In genomic region chr6:142918339-142919042, GRCh38 we compare ENCODE assay signal across 1 cellular context.
TF ChIP-seq lines count a peak whose summit lies in the region.

No MANE protein-coding gene starts in this region.

TF ChIP-seq in WTC11, 78 proteins besides CTCF, POLR2A, EP300 and RAD21 (continued from another document):
- no peak for TF ChIP-seq ARID4B (CRISPR knock-in tag; IDR thresholded peaks at IDR 0.05; ENCODE audit: borderline replicate concordance)
- TF ChIP-seq CREM (CRISPR knock-in tag; IDR thresholded peaks at IDR 0.05): no peak
- no peak for TF ChIP-seq E2F5 (CRISPR knock-in tag; IDR thresholded peaks at IDR 0.05)
- no peak for TF ChIP-seq E2F1 (CRISPR knock-in tag; IDR thresholded peaks at IDR 0.05)
- TF ChIP-seq ETV6 (CRISPR knock-in tag; IDR thresholded peaks at IDR 0.05): no peak
- no peak for TF ChIP-seq RORB (CRISPR knock-in tag; IDR thresholded peaks at IDR 0.05)
- TF ChIP-seq CBFB (CRISPR knock-in tag; IDR thresholded peaks at IDR 0.05; ENCODE audit: low read depth): no peak
- TF ChIP-seq USF2 (CRISPR knock-in tag; IDR thresholded peaks at IDR 0.05): no peak
- no peak for TF ChIP-seq AR (CRISPR knock-in tag; IDR thresholded peaks at IDR 0.05)
- no peak for TF ChIP-seq IRF2 (CRISPR knock-in tag; IDR thresholded peaks at IDR 0.05; ENCODE audit: borderline replicate concordance, low read depth)
- no peak for TF ChIP-seq RELA (CRISPR knock-in tag; IDR thresholded peaks at IDR 0.05; ENCODE audit: borderline replicate concordance)
- TF ChIP-seq ZBTB21 (CRISPR knock-in tag; IDR thresholded peaks at IDR 0.05; ENCODE audit: borderline replicate concordance): no peak
- TF ChIP-seq SOX15 (CRISPR knock-in tag; IDR thresholded peaks at IDR 0.05): no peak
- no peak for TF ChIP-seq PREB (CRISPR knock-in tag; IDR thresholded peaks at IDR 0.05; ENCODE audit: borderline replicate concordance)
TF ChIP-seq in WTC11: peak in this region for 0.
